ENCODE assay signal across 22 cellular contexts in genomic region chr3:373193-373784, GRCh38.
"Had no signal": no experiment of that assay in that cellular context is flagged by ENCODE, and none has a peak within 500 bp of the region (broad histone marks: within the 10 kb centered on the region; RNA-seq: fewer than 3 reads in every experiment).

No MANE protein-coding gene starts in this region.

- H3K4me2 ChIP-seq: smooth muscle cell had no signal

- H3K27me3 ChIP-seq: colonic mucosa, foreskin keratinocyte, transverse colon had no signal

- H3K4me3 ChIP-seq: colonic mucosa, pancreas, smooth muscle cell, thoracic aorta, transverse colon had no signal

- H3K27ac ChIP-seq: colonic mucosa, foreskin keratinocyte, pancreas, thoracic aorta, transverse colon had no signal

- FAIRE-seq: endothelial cell of umbilical vein, pancreas, urothelium cell line had no signal

- DNase-seq: colonic mucosa; dermis blood vessel endothelial cell; effector CD4-positive, alpha-beta T cell; endodermal cell; erythroblast; foreskin keratinocyte; immature natural killer cell; left colon; left ventricle myocardium superior; mesendoderm; naive B cell; nephron progenitor cell; pancreas; stimulated activated CD4-positive, alpha-beta T cell treated with anti-CD3 and anti-CD28 coated beads, Interleukin-4, amount 100 ng/mL, for 1 hour; stimulated activated CD8-positive, alpha-beta memory T cell treated with anti-CD3 and anti-CD28 coated beads, Interleukin-4, amount 100 ng/mL, for 48 hours; stimulated activated naive CD8-positive, alpha-beta T cell treated with anti-CD3 and anti-CD28 coated beads, Interleukin-15, Interleukin-2, amounts not matched to agents 100 U/mL and 50 U/mL, for 24 hours; transverse colon had no signal

- H3K36me3 ChIP-seq: colonic mucosa, pancreas, thoracic aorta, transverse colon had no signal

- ATAC-seq: foreskin keratinocyte; left colon; left ventricle myocardium superior; pancreas; stimulated activated effector memory CD8-positive, alpha-beta T cell treated with anti-CD3 and anti-CD28 coated beads, Interleukin-12 subunit alpha, Interleukin-12 subunit beta, amount 100 ng/mL, for 72 hours; stimulated activated naive CD8-positive, alpha-beta T cell treated with anti-CD3 and anti-CD28 coated beads, Interleukin-15, Interleukin-2, amounts not matched to agents 100 U/mL and 50 U/mL, for 24 hours had no signal

- H3K4me1 ChIP-seq: colonic mucosa, pancreas, transverse colon had no signal

- H3K9me3 ChIP-seq: colonic mucosa, pancreas, thoracic aorta, transverse colon had no signal
